Comparison of ENCODE assay signal across 1 cellular context in genomic region chr20:34215711-34216381, GRCh38.
TF ChIP-seq lines count a peak whose summit lies in the region.

No MANE protein-coding gene starts in this region.

TF ChIP-seq in HEK293, 187 proteins besides CTCF, POLR2A, EP300 and RAD21 (continued from another document):
- TF ChIP-seq, protein P1, sequence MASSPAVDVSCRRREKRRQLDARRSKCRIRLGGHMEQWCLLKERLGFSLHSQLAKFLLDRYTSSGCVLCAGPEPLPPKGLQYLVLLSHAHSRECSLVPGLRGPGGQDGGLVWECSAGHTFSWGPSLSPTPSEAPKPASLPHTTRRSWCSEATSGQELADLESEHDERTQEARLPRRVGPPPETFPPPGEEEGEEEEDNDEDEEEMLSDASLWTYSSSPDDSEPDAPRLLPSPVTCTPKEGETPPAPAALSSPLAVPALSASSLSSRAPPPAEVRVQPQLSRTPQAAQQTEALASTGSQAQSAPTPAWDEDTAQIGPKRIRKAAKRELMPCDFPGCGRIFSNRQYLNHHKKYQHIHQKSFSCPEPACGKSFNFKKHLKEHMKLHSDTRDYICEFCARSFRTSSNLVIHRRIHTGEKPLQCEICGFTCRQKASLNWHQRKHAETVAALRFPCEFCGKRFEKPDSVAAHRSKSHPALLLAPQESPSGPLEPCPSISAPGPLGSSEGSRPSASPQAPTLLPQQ (tag by site-specific recombination; IDR thresholded peaks at IDR 0.05) = peak; percentile 52; the same call in 1 of the 2 replicates
- no peak for TF ChIP-seq ZNF610 (tag by site-specific recombination; IDR thresholded peaks at IDR 0.05; ENCODE audit: borderline replicate concordance)
- no peak for TF ChIP-seq ZNF529 (tag by site-specific recombination; IDR thresholded peaks at IDR 0.05; ENCODE audit: insufficient replicate concordance)
- no peak for TF ChIP-seq ZNF266 (tag by site-specific recombination; IDR thresholded peaks at IDR 0.05; ENCODE audit: low read depth)
- TF ChIP-seq, protein P2, sequence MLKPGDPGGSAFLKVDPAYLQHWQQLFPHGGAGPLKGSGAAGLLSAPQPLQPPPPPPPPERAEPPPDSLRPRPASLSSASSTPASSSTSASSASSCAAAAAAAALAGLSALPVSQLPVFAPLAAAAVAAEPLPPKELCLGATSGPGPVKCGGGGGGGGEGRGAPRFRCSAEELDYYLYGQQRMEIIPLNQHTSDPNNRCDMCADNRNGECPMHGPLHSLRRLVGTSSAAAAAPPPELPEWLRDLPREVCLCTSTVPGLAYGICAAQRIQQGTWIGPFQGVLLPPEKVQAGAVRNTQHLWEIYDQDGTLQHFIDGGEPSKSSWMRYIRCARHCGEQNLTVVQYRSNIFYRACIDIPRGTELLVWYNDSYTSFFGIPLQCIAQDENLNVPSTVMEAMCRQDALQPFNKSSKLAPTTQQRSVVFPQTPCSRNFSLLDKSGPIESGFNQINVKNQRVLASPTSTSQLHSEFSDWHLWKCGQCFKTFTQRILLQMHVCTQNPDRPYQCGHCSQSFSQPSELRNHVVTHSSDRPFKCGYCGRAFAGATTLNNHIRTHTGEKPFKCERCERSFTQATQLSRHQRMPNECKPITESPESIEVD (tag by site-specific recombination; IDR thresholded peaks at IDR 0.05) = no peak
